In the genomic region with DNA sequence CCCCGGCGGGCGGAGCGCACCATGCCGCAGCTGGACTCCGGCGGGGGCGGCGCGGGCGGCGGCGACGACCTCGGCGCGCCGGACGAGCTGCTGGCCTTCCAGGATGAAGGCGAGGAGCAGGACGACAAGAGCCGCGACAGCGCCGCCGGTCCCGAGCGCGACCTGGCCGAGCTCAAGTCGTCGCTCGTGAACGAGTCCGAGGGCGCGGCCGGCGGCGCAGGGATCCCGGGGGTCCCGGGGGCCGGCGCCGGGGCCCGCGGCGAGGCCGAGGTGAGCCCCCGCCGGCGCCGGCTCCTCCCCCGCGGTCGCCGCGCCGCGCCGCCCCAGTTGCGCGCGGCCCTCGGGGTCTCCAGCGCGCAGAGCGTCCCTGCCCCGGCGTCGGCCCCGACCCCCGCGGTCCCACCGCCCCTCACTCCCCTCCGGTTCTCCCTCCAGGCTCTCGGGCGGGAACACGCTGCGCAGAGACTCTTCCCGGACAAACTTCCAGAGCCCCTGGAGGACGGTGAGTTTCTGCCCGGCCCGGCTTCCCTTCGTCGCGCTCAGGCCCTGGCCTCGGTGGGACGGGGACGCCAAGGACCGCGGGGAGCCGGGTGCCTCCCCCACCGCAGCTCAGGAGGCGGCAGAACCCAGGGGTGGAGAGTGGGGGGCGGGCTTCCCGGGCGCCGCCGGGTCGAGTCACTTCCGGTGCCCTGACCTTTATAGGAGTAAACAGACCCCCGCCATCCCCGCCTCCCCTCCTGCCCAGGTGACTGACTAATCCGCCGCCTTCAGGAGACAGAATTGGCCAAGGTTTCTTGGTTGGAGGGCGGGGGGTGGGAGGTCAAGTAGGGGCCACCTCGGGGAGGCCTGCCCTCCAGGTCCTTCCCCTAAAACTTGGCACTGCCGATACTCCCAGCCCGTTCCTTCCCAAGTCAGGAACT, we compare ENCODE assay signal across 8 cellular contexts. TPM values are rescaled to one million over a fixed set of nuclear protein-coding genes. Genes with fewer than 3 reads are reported as not detected.
DNase-seq lines count a peak whose midpoint lies in the region; ATAC-seq and TF ChIP-seq lines count a peak whose summit lies in the region.

No MANE protein-coding gene starts in this region.

- H3K9me3 Mint-ChIP-seq in chondrocyte (ENCODE audit: low read depth) = no peaks in the 10 kb centered on the region
- H3K9me3 Mint-ChIP-seq in natural killer cell treated with Interleukin-12 subunit alpha and Interleukin-12 subunit beta and Interleukin-15 and Interleukin-18, amount 100 ng/mL, for 72 hours = no peaks in the 10 kb centered on the region

- TF ChIP-seq CTCF in chondrocyte (IDR thresholded peaks at IDR 0.05) (no peak), thoracic aorta (IDR thresholded peaks at IDR 0.05) (no peak)

- H3K27ac ChIP-seq in thoracic aorta = no peak overlapping the region

- DNase-seq in EH (ENCODE audit: low read depth) = peak; percentile 16
- DNase-seq in activated CD4-positive, CD25-positive, alpha-beta regulatory T cell (lab: John Stamatoyannopoulos, UW) = peak; percentile 25 to 69 (median 56)
- no peak for DNase-seq in chondrocyte (ENCODE audit: low spot score)
- no peak for DNase-seq in natural killer cell treated with Interleukin-12 subunit alpha and Interleukin-12 subunit beta and Interleukin-15 and Interleukin-18, amount 100 ng/mL, for 72 hours (ENCODE audit: low spot score)
- DNase-seq in thoracic aorta (ENCODE audit: low spot score) = no peak
- DNase-seq in SIG-M5 treated with dmso at 0.1 percent for 504 hours (lab: John Stamatoyannopoulos, UW; ENCODE audit: unreplicated experiment) = no peak

- ATAC-seq in HG02943 (IDR thresholded peaks at IDR 0.05; ENCODE audit: low read depth, unreplicated experiment) (peak; percentile 9), thoracic aorta (ENCODE audit: insufficient number of reproducible peaks, low FRiP score, low read depth) (no peak), GM18861 (IDR thresholded peaks at IDR 0.05; ENCODE audit: unreplicated experiment) (no peak)
- ATAC-seq in natural killer cell treated with Interleukin-12 subunit alpha and Interleukin-12 subunit beta and Interleukin-15 and Interleukin-18, amount 100 ng/mL, for 72 hours = no peak

- peaks cover 6 to 16% of the 10 kb centered on the region in 2 donors for H3K4me1 ChIP-seq in thoracic aorta (ENCODE audit: control insufficient read depth in 1 of 2, low read depth in 2 of 2)

- H3K27ac Mint-ChIP-seq in chondrocyte (ENCODE audit: unreplicated experiment) = no peak overlapping the region
- H3K27ac Mint-ChIP-seq in natural killer cell treated with Interleukin-12 subunit alpha and Interleukin-12 subunit beta and Interleukin-15 and Interleukin-18, amount 100 ng/mL, for 72 hours = no peak overlapping the region

- peaks cover 7% of the 10 kb centered on the region for H3K4me1 Mint-ChIP-seq in chondrocyte (ENCODE audit: low read depth)
- peaks cover 18 to 47% of the 10 kb centered on the region in 2 donors for H3K4me1 Mint-ChIP-seq in natural killer cell treated with Interleukin-12 subunit alpha and Interleukin-12 subunit beta and Interleukin-15 and Interleukin-18, amount 100 ng/mL, for 72 hours (ENCODE audit: low read depth in 2 of 2)

- no peaks in the 10 kb centered on the region for H3K36me3 Mint-ChIP-seq in chondrocyte (ENCODE audit: low read depth)
- no peaks in the 10 kb centered on the region for H3K36me3 Mint-ChIP-seq in natural killer cell treated with Interleukin-12 subunit alpha and Interleukin-12 subunit beta and Interleukin-15 and Interleukin-18, amount 100 ng/mL, for 72 hours

- H3K27me3 Mint-ChIP-seq in chondrocyte (ENCODE audit: low read depth) = peaks cover 6% of the 10 kb centered on the region
- H3K27me3 Mint-ChIP-seq in natural killer cell treated with Interleukin-12 subunit alpha and Interleukin-12 subunit beta and Interleukin-15 and Interleukin-18, amount 100 ng/mL, for 72 hours = peaks cover 0 to 12% of the 10 kb centered on the region in 2 donors

- no peaks in the 10 kb centered on the region for H3K9me3 ChIP-seq in thoracic aorta

- H3K4me3 ChIP-seq in thoracic aorta = peak overlapping the region; percentile 81

- no peaks in the 10 kb centered on the region for H3K36me3 ChIP-seq in thoracic aorta

- no peaks in the 10 kb centered on the region for H3K27me3 ChIP-seq in thoracic aorta (replicated peaks; ENCODE audit: insufficient read depth)

- peak overlapping the region; percentile 63 for H3K4me3 Mint-ChIP-seq in chondrocyte (ENCODE audit: unreplicated experiment)
- H3K4me3 Mint-ChIP-seq in natural killer cell treated with Interleukin-12 subunit alpha and Interleukin-12 subunit beta and Interleukin-15 and Interleukin-18, amount 100 ng/mL, for 72 hours = peak overlapping the region; percentile 60

RNA-seq across cellular contexts. Expression of gene TCF7, which starts 0.7 kb away (rescaled TPM):
- total RNA-seq in chondrocyte = 0.53 to 1.2 TPM (median 0.55 TPM) in 3 replicates
- 1 to 10 TPM; 2.6 to 6.1 TPM for total RNA-seq in natural killer cell treated with Interleukin-12 subunit alpha and Interleukin-12 subunit beta and Interleukin-15 and Interleukin-18, amount 100 ng/mL, for 72 hours
- total RNA-seq in thoracic aorta = 1 to 10 TPM in 1 of 2 donors, under 1 TPM in 1; 0.54 to 2.1 TPM

Comparison
In these comparisons a context has a peak if more than half of its experiments do, and no peak if none do; other contexts are left out.
1. DNase-seq: peak in EH (single experiment) and activated CD4-positive, CD25-positive, alpha-beta regulatory T cell (4 of 4); none in chondrocyte (single experiment), natural killer cell treated with Interleukin-12 subunit alpha and Interleukin-12 subunit beta and Interleukin-15 and Interleukin-18, amount 100 ng/mL, for 72 hours (single experiment), thoracic aorta (single experiment) and SIG-M5 treated with dmso at 0.1 percent for 504 hours (single experiment).